ENCODE assay signal across 24 cellular contexts in genomic region chr7:136061433-136061832, GRCh38.
"Had no signal": no experiment of that assay in that cellular context is flagged by ENCODE, and none has a peak within 500 bp of the region (broad histone marks: within the 10 kb centered on the region; RNA-seq: fewer than 3 reads in every experiment).

No MANE protein-coding gene starts in this region.

- H3K4me1 ChIP-seq: lower lobe of right lung, psoas muscle, spleen, suprapubic skin, transverse colon, upper lobe of right lung, vagina had no signal

- ATAC-seq: left ventricle myocardium superior; lower lobe of right lung; psoas muscle; right cardiac atrium; stimulated activated naive B cell treated with anti-CD40 and anti-IgM and Interleukin-4, amounts not matched to agents 10 μg/mL and 1 μg/mL and 100 μg/mL, for 72 hours; upper lobe of right lung had no signal

- H3K9me3 ChIP-seq: lower lobe of right lung, ovary, psoas muscle, sigmoid colon, spleen, suprapubic skin, transverse colon, upper lobe of right lung, vagina had no signal

- H3K4me2 ChIP-seq: neural progenitor cell had no signal

- H3K9ac ChIP-seq: neural progenitor cell had no signal

- H3K36me3 ChIP-seq: lower lobe of right lung, neural progenitor cell, ovary, sigmoid colon, suprapubic skin, transverse colon, upper lobe of right lung, vagina had no signal

- H2AFZ ChIP-seq: neural progenitor cell had no signal

- DNase-seq: dorsolateral prefrontal cortex; effector CD4-positive, alpha-beta T cell; hypothalamus; left ventricle myocardium superior; lower lobe of right lung; naive B cell; nucleus accumbens; ovary; posterior cingulate gyrus; psoas muscle; right cardiac atrium; sigmoid colon; spleen; stimulated activated CD4-positive, alpha-beta T cell treated with anti-CD3 and anti-CD28 coated beads, Interleukin-2, amount 100 ng/mL, for 48 hours; stimulated activated naive B cell treated with anti-CD40 and anti-IgM and Interleukin-4, amounts not matched to agents 10 μg/mL and 1 μg/mL and 100 μg/mL, for 72 hours; transverse colon; upper lobe of right lung had no signal

- H3K27me3 ChIP-seq: neural progenitor cell, ovary, sigmoid colon, spleen, suprapubic skin, transverse colon, upper lobe of right lung, vagina had no signal

- H3K27ac ChIP-seq: dorsolateral prefrontal cortex, lower lobe of right lung, neural progenitor cell, ovary, psoas muscle, sigmoid colon, skin epidermis, suprapubic skin, transverse colon, upper lobe of right lung, vagina had no signal

- FAIRE-seq: colon, frontal cortex, keratinocyte had no signal

- H3K4me3 ChIP-seq: dorsolateral prefrontal cortex, lower lobe of right lung, neural progenitor cell, ovary, psoas muscle, sigmoid colon, skin epidermis, spleen, suprapubic skin, transverse colon, upper lobe of right lung, vagina had no signal
